ENCODE assay signal across 8 cellular contexts in the genomic region with DNA sequence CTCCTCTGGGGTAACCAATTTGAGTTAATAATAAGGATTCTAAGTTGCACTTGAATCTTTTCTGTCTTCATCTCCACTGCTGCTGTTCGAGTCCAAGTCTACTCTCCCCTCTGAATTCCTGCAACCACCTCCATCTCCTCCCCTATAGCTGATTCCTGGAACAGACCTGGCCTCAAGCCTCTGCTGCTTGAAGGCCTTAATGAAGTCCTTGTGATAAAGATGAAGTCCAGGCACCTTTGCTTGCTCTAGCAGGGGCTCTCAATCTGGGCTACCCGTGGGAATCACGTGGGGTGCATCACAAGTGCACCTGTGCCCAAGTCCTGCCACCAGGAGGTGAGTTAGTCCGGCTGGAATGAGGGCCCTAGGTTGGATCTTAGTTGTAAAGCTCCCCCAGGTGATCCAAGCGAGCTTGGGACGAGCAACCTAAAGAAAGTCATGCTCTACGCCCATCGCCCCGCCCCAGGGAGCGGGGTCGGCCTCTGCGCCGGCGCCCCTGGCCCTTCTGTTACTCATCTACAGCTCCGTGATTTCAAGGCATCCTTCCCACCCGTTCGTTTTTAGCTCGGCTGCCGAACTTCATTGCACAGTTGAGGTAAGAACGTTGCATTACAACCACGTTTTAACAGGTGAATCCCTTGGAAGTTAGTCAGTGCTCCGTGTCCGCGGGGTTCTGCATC. TPM values are rescaled to one million over a fixed set of nuclear protein-coding genes. Genes with fewer than 3 reads are reported as not detected.
DNase-seq lines count a peak whose midpoint lies in the region; ATAC-seq, FAIRE-seq and TF ChIP-seq lines count a peak whose summit lies in the region.

No MANE protein-coding gene starts in this region.

- peaks cover 21% of the 10 kb centered on the region for H3K4me1 ChIP-seq in adipocyte (ENCODE audit: control insufficient read depth, insufficient read depth, low read length)
- peaks cover 9% of the 10 kb centered on the region for H3K4me1 ChIP-seq in keratinocyte (ENCODE audit: control insufficient read depth, extremely low read depth, insufficient read depth, low read length)
- H3K4me1 ChIP-seq in stomach smooth muscle (ENCODE audit: control insufficient read depth, insufficient read depth, low read length), result peaks cover 25% of the 10 kb centered on the region

- H3K4me3 ChIP-seq in GM06990 (replicated peaks; ENCODE audit: low read depth, low read length), result peak overlapping the region; percentile 82
- peak overlapping the region; percentile 85 for H3K4me3 ChIP-seq in adipocyte (ENCODE audit: low read length)
- H3K4me3 ChIP-seq in keratinocyte (ENCODE audit: control insufficient read depth in 2 of 3, extremely low read depth in 1 of 3, insufficient read depth in 2 of 3, low read depth in 1 of 3, low read length in 3 of 3), result peak overlapping the region in 1 of 3 experiments; percentile 56
- H3K4me3 ChIP-seq in stomach smooth muscle (ENCODE audit: low read length in 2 of 2), result peak overlapping the region; percentile 90 to 96

- dilution Hi-C loops in keratinocyte (cut with MboI; ENCODE audit: extremely low pct_ligation_motif_present, low sequenced_read_pairs), result no loop called here

- H2AFZ ChIP-seq in keratinocyte (ENCODE audit: control insufficient read depth, low read length), result peak overlapping the region; percentile 67

- peak overlapping the region; percentile 90 for H3K9ac ChIP-seq in adipocyte (ENCODE audit: low read length)
- H3K9ac ChIP-seq in keratinocyte (ENCODE audit: control insufficient read depth, extremely low read depth, insufficient read depth, low read length), result no peak overlapping the region
- H3K9ac ChIP-seq in stomach smooth muscle (ENCODE audit: low read length in 2 of 2), result peak overlapping the region; percentile 60 to 94

- H3K9me3 ChIP-seq in adipocyte (ENCODE audit: control insufficient read depth, low read length), result no peaks in the 10 kb centered on the region
- peaks cover 3% of the 10 kb centered on the region for H3K9me3 ChIP-seq in keratinocyte (ENCODE audit: control insufficient read depth, low read depth, low read length)
- H3K9me3 ChIP-seq in stomach smooth muscle (ENCODE audit: control insufficient read depth in 2 of 2, low read length in 2 of 2), result no peaks in the 10 kb centered on the region

- DNase-seq in GM06990 (ENCODE audit: extremely low read depth, insufficient read length) (peak; percentile 23), HT-29 (ENCODE audit: low spot score) (peak; percentile 80), adipocyte (ENCODE audit: low read depth) (no peak), keratinocyte (ENCODE audit: low read depth, low spot score) (no peak)

- H4K20me1 ChIP-seq in keratinocyte (ENCODE audit: control insufficient read depth, extremely low read depth, insufficient read depth, low read length), result no peaks in the 10 kb centered on the region

- peak overlapping the region; percentile 60 for H3K4me2 ChIP-seq in keratinocyte (ENCODE audit: control insufficient read depth, extremely low read depth, insufficient read depth, low read depth, low read length)

- no peaks in the 10 kb centered on the region for H3K9me1 ChIP-seq in keratinocyte (ENCODE audit: control insufficient read depth, extremely low read depth, insufficient read depth, low read length)

- H3K36me3 ChIP-seq in GM06990 (ENCODE audit: control insufficient read depth, insufficient read depth, low read length) (peaks cover 5% of the 10 kb centered on the region), adipocyte (ENCODE audit: control insufficient read depth, insufficient read depth, low read length, severe bottlenecking) (peaks cover 38% of the 10 kb centered on the region), keratinocyte (ENCODE audit: control insufficient read depth in 2 of 2, extremely low read depth in 1 of 2, insufficient read depth in 2 of 2, low read length in 2 of 2) (peaks cover 0 to 19% of the 10 kb centered on the region in 2 experiments), stomach smooth muscle (ENCODE audit: control insufficient read depth in 2 of 2, insufficient read depth in 2 of 2, low read length in 2 of 2) (peaks cover 7 to 8% of the 10 kb centered on the region in 2 donors)

- H3K27ac ChIP-seq in keratinocyte (ENCODE audit: control insufficient read depth, insufficient read depth, low read length), result no peak overlapping the region
- H3K27ac ChIP-seq in stomach smooth muscle (ENCODE audit: low read length), result peak overlapping the region; percentile 55

- H3K79me2 ChIP-seq in keratinocyte (ENCODE audit: control insufficient read depth, insufficient read depth, low read length), result peaks cover 12% of the 10 kb centered on the region

- H3K27me3 ChIP-seq in GM06990 (replicated peaks; ENCODE audit: control insufficient read depth, insufficient read depth, low read length) (no peaks in the 10 kb centered on the region), adipocyte (replicated peaks; ENCODE audit: control insufficient read depth, insufficient read depth, low read length) (no peaks in the 10 kb centered on the region), keratinocyte (ENCODE audit: control insufficient read depth, extremely low read depth, insufficient read depth, low read length) (no peaks in the 10 kb centered on the region), stomach smooth muscle (ENCODE audit: control insufficient read depth in 1 of 2, insufficient read depth in 2 of 2, low read length in 2 of 2) (no peaks in the 10 kb centered on the region)

- ATAC-seq in HG02610 (IDR thresholded peaks at IDR 0.05; ENCODE audit: unreplicated experiment), result no peak
- ATAC-seq in HG02759 (IDR thresholded peaks at IDR 0.05; ENCODE audit: unreplicated experiment), result no peak
- no peak for ATAC-seq in HG03159 (IDR thresholded peaks at IDR 0.05; ENCODE audit: unreplicated experiment)

- no peak for FAIRE-seq in keratinocyte (lab: Jason Lieb, UNC)

- peak; percentile 32 for TF ChIP-seq CTCF in GM06990 (IDR thresholded peaks at IDR 0.05; ENCODE audit: insufficient read depth, low read length, poor library complexity, severe bottlenecking)
- TF ChIP-seq CTCF in keratinocyte (optimal IDR thresholded peaks at IDR 0.05 in 1 of 3, IDR thresholded peaks at IDR 0.05 in 1 of 3, conservative IDR thresholded peaks at IDR 0.05 in 1 of 3; ENCODE audit: extremely low read depth in 1 of 3, insufficient read depth in 2 of 3, low read length in 3 of 3), result peak; percentile 29 to 38 (median 31)

RNA-seq across cellular contexts. Expression of a gene that starts 0.9 kb away (rescaled TPM):
- 32.2 and 35.8 TPM in 2 replicates for total RNA-seq in HT-29 (2014; rRNA removed; shearing (Covaris generic))
- polyA plus RNA-seq in keratinocyte, result 56.9 to 65.0 TPM (median 59.6 TPM) in 3 replicates
- polyA plus RNA-seq in keratinocyte (2011; ENCODE audit: low read depth), result 17.9 TPM
- polyA plus RNA-seq in keratinocyte (2011; cell fraction: cytosol; rRNA removed), result 52.0 and 75.2 TPM in 2 replicates
- polyA plus RNA-seq in keratinocyte (2011; cell fraction: nucleus; rRNA removed), result 24.3 and 30.5 TPM in 2 replicates
- polyA plus RNA-seq in keratinocyte (2012; ENCODE audit: low replicate concordance), result 39.3 and 47.1 TPM in 2 replicates
- 10.1 to 41.5 TPM (median 20.8 TPM) in 3 replicates for polyA minus RNA-seq in keratinocyte
- 13.6 TPM for polyA minus RNA-seq in keratinocyte (2011; cell fraction: cytosol; rRNA and poly(A)+ RNA removed)
- 7.3 TPM in 2 replicates for polyA minus RNA-seq in keratinocyte (2011; cell fraction: nucleus; rRNA and poly(A)+ RNA removed)

RNA-seq across cellular contexts. Expression of a gene that starts 50.0 kb away (rescaled TPM):
- 31.7 and 43.9 TPM in 2 replicates for total RNA-seq in HT-29 (2014; rRNA removed; shearing (Covaris generic))
- 21.1 to 42.8 TPM (median 31.1 TPM) in 3 replicates for polyA plus RNA-seq in keratinocyte
- 99.1 TPM for polyA plus RNA-seq in keratinocyte (2011; ENCODE audit: low read depth)
- polyA plus RNA-seq in keratinocyte (2011; cell fraction: cytosol; rRNA removed), result 30.4 and 49.9 TPM in 2 replicates
- 59.7 and 69.4 TPM in 2 replicates for polyA plus RNA-seq in keratinocyte (2011; cell fraction: nucleus; rRNA removed)
- 33.4 and 41.4 TPM in 2 replicates for polyA plus RNA-seq in keratinocyte (2012; ENCODE audit: low replicate concordance)
- 15.1 to 37.6 TPM (median 18.3 TPM) in 3 replicates for polyA minus RNA-seq in keratinocyte
- 20.0 TPM for polyA minus RNA-seq in keratinocyte (2011; cell fraction: cytosol; rRNA and poly(A)+ RNA removed)
- polyA minus RNA-seq in keratinocyte (2011; cell fraction: nucleus; rRNA and poly(A)+ RNA removed), result 15.4 and 35.4 TPM in 2 replicates

RNA-seq across cellular contexts. Expression of a gene that starts 50.1 kb away (rescaled TPM):
- total RNA-seq in HT-29 (2014; rRNA removed; shearing (Covaris generic)), result 27.4 and 33.5 TPM in 2 replicates
- polyA plus RNA-seq in keratinocyte, result 84.9 to 169 TPM (median 110 TPM) in 3 replicates
- polyA plus RNA-seq in keratinocyte (2011; ENCODE audit: low read depth), result 240 TPM
- polyA plus RNA-seq in keratinocyte (2011; cell fraction: cytosol; rRNA removed), result 102 and 193 TPM in 2 replicates
- 63.5 and 80.4 TPM in 2 replicates for polyA plus RNA-seq in keratinocyte (2011; cell fraction: nucleus; rRNA removed)
- polyA plus RNA-seq in keratinocyte (2012; ENCODE audit: low replicate concordance), result 99.1 and 142 TPM in 2 replicates
- polyA minus RNA-seq in keratinocyte, result 17.4 to 50.2 TPM (median 37.7 TPM) in 3 replicates
- 41.6 TPM for polyA minus RNA-seq in keratinocyte (2011; cell fraction: cytosol; rRNA and poly(A)+ RNA removed)
- polyA minus RNA-seq in keratinocyte (2011; cell fraction: nucleus; rRNA and poly(A)+ RNA removed), result 6.2 and 9.4 TPM in 2 replicates

Comparison
In these comparisons a context has a peak if more than half of its experiments do, and no peak if none do; other contexts are left out.
1. DNase-seq: peak in GM06990 (single experiment) and HT-29 (single experiment); none in adipocyte (single experiment) and keratinocyte (single experiment).